ENCODE assay signal across 16 cellular contexts in genomic region chr13:110005563-110005962, GRCh38.
"Had no signal": no experiment of that assay in that cellular context is flagged by ENCODE, and none has a peak within 500 bp of the region (broad histone marks: within the 10 kb centered on the region; RNA-seq: fewer than 3 reads in every experiment).

No MANE protein-coding gene starts in this region.

- H3K9ac ChIP-seq: parathyroid adenoma had no signal

- H3K4me3 Mint-ChIP-seq: activated CD4-positive, alpha-beta T cell treated with anti-CD3 and anti-CD28 coated beads for 36 hours; activated CD8-positive, alpha-beta T cell treated with anti-CD3 and anti-CD28 coated beads, Interleukin-2, amount 10 ng/mL, durations not matched to agents 7 days and 5 days; activated naive CD8-positive, alpha-beta T cell treated with anti-CD3 and anti-CD28 coated beads, Interleukin-2, amount 50 U/mL, for 24 hours; naive B cell; stimulated activated naive CD8-positive, alpha-beta T cell treated with anti-CD3 and anti-CD28 coated beads, Interleukin-15, amount 100 ng/mL, for 72 hours had no signal

- H3K9me3 ChIP-seq: ascending aorta, lower lobe of right lung, thyroid gland, uterus had no signal

- DNase-seq: activated CD4-positive, alpha-beta T cell treated with anti-CD3 and anti-CD28 coated beads for 36 hours; activated CD8-positive, alpha-beta memory T cell treated with anti-CD3 and anti-CD28 coated beads, Interleukin-2, amount 50 U/mL, for 48 hours; activated CD8-positive, alpha-beta T cell treated with anti-CD3 and anti-CD28 coated beads, Interleukin-2, amount 10 ng/mL, durations not matched to agents 7 days and 5 days; activated naive CD4-positive, alpha-beta T cell treated with Interleukin-2 at 50 U/mL for 16 hours; activated naive CD8-positive, alpha-beta T cell treated with anti-CD3 and anti-CD28 coated beads, Interleukin-2, amount 50 U/mL, for 24 hours; lower lobe of right lung; midbrain; naive B cell; stimulated activated CD4-positive, alpha-beta T cell treated with anti-CD3 and anti-CD28 coated beads, Interleukin-4, amount 100 ng/mL, for 24 hours; stimulated activated naive CD8-positive, alpha-beta T cell treated with anti-CD3 and anti-CD28 coated beads, Interleukin-15, amount 100 ng/mL, for 72 hours; thyroid gland; WERI-Rb-1 had no signal

- H3K4me1 ChIP-seq: ascending aorta, lower lobe of right lung, parathyroid adenoma, thyroid gland, uterus had no signal

- H3K27ac Mint-ChIP-seq: activated CD4-positive, alpha-beta T cell treated with anti-CD3 and anti-CD28 coated beads for 36 hours; activated CD8-positive, alpha-beta T cell treated with anti-CD3 and anti-CD28 coated beads, Interleukin-2, amount 10 ng/mL, durations not matched to agents 7 days and 5 days; activated naive CD8-positive, alpha-beta T cell treated with anti-CD3 and anti-CD28 coated beads, Interleukin-2, amount 50 U/mL, for 24 hours; naive B cell had no signal

- H3K9me3 Mint-ChIP-seq: activated naive CD8-positive, alpha-beta T cell treated with anti-CD3 and anti-CD28 coated beads, Interleukin-2, amount 50 U/mL, for 24 hours; stimulated activated naive CD8-positive, alpha-beta T cell treated with anti-CD3 and anti-CD28 coated beads, Interleukin-15, amount 100 ng/mL, for 72 hours had no signal

- H3K4me2 ChIP-seq: hepatocyte had no signal

- H3K36me3 ChIP-seq: ascending aorta, lower lobe of right lung, thyroid gland, uterus, WERI-Rb-1 had no signal

- H2AFZ ChIP-seq: hepatocyte, parathyroid adenoma had no signal

- H3K36me3 Mint-ChIP-seq: naive B cell had no signal

- H3K27ac ChIP-seq: ascending aorta, hepatocyte, lower lobe of right lung, parathyroid adenoma, thyroid gland, uterus, WERI-Rb-1 had no signal

- H3K79me2 ChIP-seq: hepatocyte, parathyroid adenoma had no signal

- H3K27me3 ChIP-seq: ascending aorta, hepatocyte, thyroid gland, uterus had no signal

- H3K4me3 ChIP-seq: ascending aorta, hepatocyte, lower lobe of right lung, thyroid gland, uterus had no signal

- H3K4me1 Mint-ChIP-seq: activated CD4-positive, alpha-beta T cell treated with anti-CD3 and anti-CD28 coated beads for 36 hours; activated naive CD8-positive, alpha-beta T cell treated with anti-CD3 and anti-CD28 coated beads, Interleukin-2, amount 50 U/mL, for 24 hours; naive B cell; stimulated activated naive CD8-positive, alpha-beta T cell treated with anti-CD3 and anti-CD28 coated beads, Interleukin-15, amount 100 ng/mL, for 72 hours had no signal
